26 cellular contexts compared by ENCODE assay signal in the genomic region with DNA sequence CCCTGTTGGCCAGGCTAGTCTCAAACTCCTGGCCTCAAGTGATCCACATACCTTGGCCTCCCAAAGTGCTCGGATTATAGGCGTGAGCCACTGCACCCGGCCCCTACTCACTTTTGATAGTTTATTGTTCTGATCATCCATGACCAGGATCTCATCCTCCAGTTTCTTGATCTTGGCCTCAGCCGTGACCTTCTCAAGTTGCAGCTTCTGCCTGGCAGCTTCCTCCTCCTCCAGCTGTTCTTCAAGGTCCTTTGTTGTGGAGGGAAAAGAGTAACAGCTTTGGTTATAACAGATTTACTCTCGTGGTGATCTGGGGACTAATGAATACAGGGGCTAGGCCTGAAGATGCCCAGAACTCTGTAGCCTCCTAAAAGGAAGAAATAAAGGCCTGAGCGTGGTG.
"Had no signal": no experiment of that assay in that cellular context is flagged by ENCODE, and none has a peak within 500 bp of the region (broad histone marks: within the 10 kb centered on the region; RNA-seq: fewer than 3 reads in every experiment).

No MANE protein-coding gene starts in this region.

- H3K9me3 ChIP-seq: ascending aorta, neutrophil, transverse colon had no signal

- H3K27me3 ChIP-seq: ascending aorta, heart right ventricle, left lung, neutrophil, stomach, transverse colon had no signal

- ATAC-seq: effector memory CD8-positive, alpha-beta T cell; heart right ventricle; left lung; mucosa of descending colon; stimulated activated naive B cell treated with anti-CD40 and anti-IgM and Interleukin-4, amounts not matched to agents 10 μg/mL and 1 μg/mL and 100 μg/mL, for 72 hours; T-helper 17 cell had no signal

- H3K27ac ChIP-seq: ascending aorta, heart right ventricle, left lung, neutrophil, stomach had no signal

- DNase-seq: activated CD4-positive, alpha-beta memory T cell treated with anti-CD3 and anti-CD28 coated beads for 36 hours; activated CD4-positive, alpha-beta T cell treated with anti-CD3 and anti-CD28 coated beads, Interleukin-2, amount 10 ng/mL, durations not matched to agents 24 days and 14 days; activated CD4-positive, CD25-positive, alpha-beta regulatory T cell treated with anti-CD3 and anti-CD28 coated beads, Interleukin-2, amount 50 U/mL, for 72 hours; activated CD8-positive, alpha-beta memory T cell treated with anti-CD3 and anti-CD28 coated beads, Interleukin-2, amount 50 U/mL, for 4 hours; activated gamma-delta T cell; activated naive CD4-positive, alpha-beta T cell treated with anti-CD3 and anti-CD28 coated beads, Interleukin-2, amount 10 ng/mL, durations not matched to agents 7 days and 5 days; activated naive CD8-positive, alpha-beta T cell treated with anti-CD3 and anti-CD28 coated beads, Interleukin-2, amount 10 ng/mL, durations not matched to agents 7 days and 5 days; activated T-cell treated with anti-CD3 and anti-CD28 coated beads, Interleukin-2, amount 50 U/mL, for 24 hours; cortex of kidney; effector memory CD8-positive, alpha-beta T cell; erythroblast; foreskin fibroblast; heart right ventricle; kidney glomerular epithelial cell; left lung; mucosa of descending colon; retina; stimulated activated CD4-positive, alpha-beta T cell treated with anti-CD3 and anti-CD28 coated beads, Interleukin-15, amount 100 ng/mL, for 24 hours; stimulated activated CD4-positive, alpha-beta T cell treated with anti-CD3 and anti-CD28 coated beads, Interleukin-2, amount 100 ng/mL, for 24 hours; stimulated activated naive B cell treated with anti-CD40 and anti-IgM and Interleukin-4, amounts not matched to agents 10 μg/mL and 1 μg/mL and 100 μg/mL, for 72 hours; stomach; T-helper 17 cell; T1000; transverse colon had no signal

- H3K4me3 ChIP-seq: ascending aorta, heart right ventricle, left lung, mucosa of descending colon, stomach, transverse colon had no signal

- H3K4me1 ChIP-seq: ascending aorta, left lung had no signal
